12 cellular contexts compared by ENCODE assay signal in genomic region chr21:46425061-46425460, GRCh38. TPM values are rescaled to one million over a fixed set of nuclear protein-coding genes. Genes with fewer than 3 reads are reported as not detected.
DNase-seq lines count a peak whose midpoint lies in the region; ATAC-seq and TF ChIP-seq lines count a peak whose summit lies in the region.
"Had no signal": no experiment of that assay in that cellular context is flagged by ENCODE, and none has a peak within 500 bp of the region (broad histone marks: within the 10 kb centered on the region; RNA-seq: fewer than 3 reads in every experiment).

No MANE protein-coding gene starts in this region.

- no peaks in the 10 kb centered on the region for H3K9me3 Mint-ChIP-seq in activated CD4-positive, alpha-beta memory T cell treated with anti-CD3 and anti-CD28 coated beads for 36 hours
- no peaks in the 10 kb centered on the region for H3K9me3 Mint-ChIP-seq in endodermal cell
- H3K9me3 Mint-ChIP-seq in stimulated activated naive CD8-positive, alpha-beta T cell treated with anti-CD3 and anti-CD28 coated beads, Interleukin-15, Interleukin-2, amounts not matched to agents 100 ng/mL and 50 ng/mL, for 24 hours: no peaks in the 10 kb centered on the region

- peak overlapping the region; percentile 55 for H3K27ac ChIP-seq in endodermal cell (ENCODE audit: low read depth, low read length)
- H3K27ac ChIP-seq: adrenal gland, uterus had no signal

- POLR2A ChIA-PET in activated CD4-positive, alpha-beta memory T cell treated with anti-CD3 and anti-CD28 coated beads for 36 hours (lab: Charles Lee): interaction anchor here (0.9 kb wide), 1 partner anchor 57 kb away, joined by 4 read pairs; no protein-coding TSS in a partner anchor

- intact Hi-C loops in activated CD4-positive, alpha-beta memory T cell treated with anti-CD3 and anti-CD28 coated beads for 36 hours (cut with micrococcal nuclease): no loop called here

- H3K9me3 ChIP-seq in endodermal cell (ENCODE audit: control insufficient read depth, low read length): no peaks in the 10 kb centered on the region
- H3K9me3 ChIP-seq: adrenal gland, uterus had no signal

- peaks cover 11% of the 10 kb centered on the region for H3K4me1 Mint-ChIP-seq in activated CD4-positive, alpha-beta memory T cell treated with anti-CD3 and anti-CD28 coated beads for 36 hours (ENCODE audit: low read depth)
- H3K4me1 Mint-ChIP-seq in endodermal cell: no peaks in the 10 kb centered on the region
- H3K4me1 Mint-ChIP-seq in stimulated activated naive CD8-positive, alpha-beta T cell treated with anti-CD3 and anti-CD28 coated beads, Interleukin-15, Interleukin-2, amounts not matched to agents 100 ng/mL and 50 ng/mL, for 24 hours (ENCODE audit: low read depth): peaks cover 33% of the 10 kb centered on the region

- no peak for TF ChIP-seq CTCF in endodermal cell (conservative IDR thresholded peaks at IDR 0.05)

- DNase-seq in activated T-cell treated with anti-CD3 and anti-CD28 coated beads, Interleukin-2, amount 50 U/mL, for 1 hour: peak; percentile 30
- DNase-seq in activated T-cell treated with anti-CD3 and anti-CD28 coated beads for 4 hours: no peak
- no peak for DNase-seq in activated CD4-positive, alpha-beta memory T cell treated with anti-CD3 and anti-CD28 coated beads for 36 hours
- DNase-seq in endodermal cell: no peak
- no peak for DNase-seq in NCI-H69 (lab: John Stamatoyannopoulos, UW)
- no peak for DNase-seq in SKM-1 treated with dmso at 0.1 percent for 144 hours (lab: John Stamatoyannopoulos, UW; ENCODE audit: unreplicated experiment)
- DNase-seq: adrenal gland, KG1, mammary epithelial cell, uterus had no signal

- no peaks in the 10 kb centered on the region for H3K27me3 ChIP-seq in endodermal cell (ENCODE audit: control insufficient read depth, insufficient read depth, low read length, poor library complexity, severe bottlenecking)
- H3K27me3 ChIP-seq: adrenal gland, uterus had no signal

- CTCF ChIA-PET in activated CD4-positive, alpha-beta memory T cell treated with anti-CD3 and anti-CD28 coated beads for 36 hours (lab: Charles Lee): no interaction called here

- ATAC-seq in HG03175 (IDR thresholded peaks at IDR 0.05; ENCODE audit: unreplicated experiment): no peak

- H3K27me3 Mint-ChIP-seq in activated CD4-positive, alpha-beta memory T cell treated with anti-CD3 and anti-CD28 coated beads for 36 hours: no peaks in the 10 kb centered on the region
- no peaks in the 10 kb centered on the region for H3K27me3 Mint-ChIP-seq in endodermal cell (ENCODE audit: insufficient read depth)
- H3K27me3 Mint-ChIP-seq in stimulated activated naive CD8-positive, alpha-beta T cell treated with anti-CD3 and anti-CD28 coated beads, Interleukin-15, Interleukin-2, amounts not matched to agents 100 ng/mL and 50 ng/mL, for 24 hours: no peaks in the 10 kb centered on the region

- H3K36me3 Mint-ChIP-seq in activated CD4-positive, alpha-beta memory T cell treated with anti-CD3 and anti-CD28 coated beads for 36 hours: peaks cover 14% of the 10 kb centered on the region
- peaks cover 37% of the 10 kb centered on the region for H3K36me3 Mint-ChIP-seq in endodermal cell (ENCODE audit: low read depth)
- peaks cover 15% of the 10 kb centered on the region for H3K36me3 Mint-ChIP-seq in stimulated activated naive CD8-positive, alpha-beta T cell treated with anti-CD3 and anti-CD28 coated beads, Interleukin-15, Interleukin-2, amounts not matched to agents 100 ng/mL and 50 ng/mL, for 24 hours (ENCODE audit: low read depth)

- no peak overlapping the region for H3K4me3 ChIP-seq in endodermal cell (ENCODE audit: low read length)
- H3K4me3 ChIP-seq: adrenal gland, uterus had no signal

- H3K27ac Mint-ChIP-seq in activated CD4-positive, alpha-beta memory T cell treated with anti-CD3 and anti-CD28 coated beads for 36 hours: peak overlapping the region; percentile 16
- H3K27ac Mint-ChIP-seq in endodermal cell: peak overlapping the region; percentile 61
- peak overlapping the region; percentile 92 for H3K27ac Mint-ChIP-seq in stimulated activated naive CD8-positive, alpha-beta T cell treated with anti-CD3 and anti-CD28 coated beads, Interleukin-15, Interleukin-2, amounts not matched to agents 100 ng/mL and 50 ng/mL, for 24 hours

- whole genome bisulfite sequencing in endodermal cell (ENCODE audit: insufficient coverage in 1 of 2, insufficient read length in 1 of 2), 2 experiments: 93 to 94% methylated on average over 12 to 19 of the region's 19 CpGs

- H3K36me3 ChIP-seq in endodermal cell (ENCODE audit: control insufficient read depth, insufficient read depth, low read length): peaks cover 41% of the 10 kb centered on the region
- H3K36me3 ChIP-seq: uterus had no signal

- no peak overlapping the region for H3K4me3 Mint-ChIP-seq in activated CD4-positive, alpha-beta memory T cell treated with anti-CD3 and anti-CD28 coated beads for 36 hours
- no peak overlapping the region for H3K4me3 Mint-ChIP-seq in endodermal cell
- H3K4me3 Mint-ChIP-seq in stimulated activated naive CD8-positive, alpha-beta T cell treated with anti-CD3 and anti-CD28 coated beads, Interleukin-15, Interleukin-2, amounts not matched to agents 100 ng/mL and 50 ng/mL, for 24 hours: peak overlapping the region; percentile 59

- no peaks in the 10 kb centered on the region for H3K4me1 ChIP-seq in endodermal cell (ENCODE audit: control insufficient read depth, insufficient read depth, low read length)
- H3K4me1 ChIP-seq: adrenal gland, uterus had no signal

- no peak overlapping the region for H3K9ac ChIP-seq in endodermal cell (ENCODE audit: extremely low read depth, low read length, poor library complexity, severe bottlenecking)

RNA-seq across cellular contexts. Expression of gene DIP2A, which starts 33.6 kb away (rescaled TPM):
- total RNA-seq in activated CD4-positive, alpha-beta memory T cell treated with anti-CD3 and anti-CD28 coated beads for 36 hours: 10 to 100 TPM; 32.0 to 35.3 TPM
- total RNA-seq in endodermal cell: 10 to 100 TPM; 51.0 to 52.2 TPM
- polyA plus RNA-seq in endodermal cell (2013, experiment 1 of 2): 41.5 TPM
- polyA plus RNA-seq in endodermal cell (2013, experiment 2 of 2): 38.8 TPM

Comparison
In these comparisons a context has a peak if more than half of its experiments do, and no peak if none do; other contexts are left out.
1. H3K27ac Mint-ChIP-seq: peak in every context shown above with its lines; median percentile 92 in stimulated activated naive CD8-positive, alpha-beta T cell treated with anti-CD3 and anti-CD28 coated beads, Interleukin-15, Interleukin-2, amounts not matched to agents 100 ng/mL and 50 ng/mL, for 24 hours; 61 in endodermal cell; 16 in activated CD4-positive, alpha-beta memory T cell treated with anti-CD3 and anti-CD28 coated beads for 36 hours.